Comparison of ENCODE assay signal across 1 cellular context in genomic region chr9:134778841-134779411, GRCh38.
A peak's percentile ranks its signal among the peaks of the same experiment; 100 is the strongest.
TF ChIP-seq lines count a peak whose summit lies in the region.

No MANE protein-coding gene starts in this region.

TF ChIP-seq in GM12878, 131 proteins besides CTCF, POLR2A, EP300 and RAD21:
- TF ChIP-seq SMC3 (IDR thresholded peaks at IDR 0.05; ENCODE audit: borderline replicate concordance, low read length) (peak; percentile 42), SPI1 (IDR thresholded peaks at IDR 0.05; ENCODE audit: borderline replicate concordance, insufficient read depth, low read depth, low read length) (no peak)
